ENCODE assay signal across 6 cellular contexts in genomic region chr19:19137556-19138109, GRCh38. TPM values are rescaled to one million over a fixed set of nuclear protein-coding genes. Genes with fewer than 3 reads are reported as not detected.
DNase-seq lines count a peak whose midpoint lies in the region; ATAC-seq and TF ChIP-seq lines count a peak whose summit lies in the region.

No MANE protein-coding gene starts in this region.

- no peak for ATAC-seq in CD4-positive, alpha-beta T cell (ENCODE audit: poor library complexity)

- no peaks in the 10 kb centered on the region for H3K36me3 Mint-ChIP-seq in CD4-positive, alpha-beta T cell (ENCODE audit: low read depth)

- H3K4me1 Mint-ChIP-seq in CD4-positive, alpha-beta T cell (ENCODE audit: low read depth) = peaks cover 28% of the 10 kb centered on the region

- no peak overlapping the region for H3K27ac ChIP-seq in CD4-positive, alpha-beta T cell (ENCODE audit: low read depth, low read length)
- H3K27ac ChIP-seq in VCaP = peak overlapping the region; percentile 75; the same call in 1 of the 2 replicates

- peaks cover under 1% of the 10 kb centered on the region for H3K9me3 ChIP-seq in CD4-positive, alpha-beta T cell (ENCODE audit: control insufficient read depth, low read length)

- H3K27me3 ChIP-seq in CD4-positive, alpha-beta T cell (ENCODE audit: control insufficient read depth, insufficient read depth, low read length) = no peaks in the 10 kb centered on the region

- peak overlapping the region; percentile 65 for H3K27ac Mint-ChIP-seq in CD4-positive, alpha-beta T cell

- CTCF ChIA-PET in CD4-positive, alpha-beta T cell (lab: Charles Lee) = no interaction called here

- no peak for TF ChIP-seq CTCF in CD4-positive, alpha-beta T cell (IDR thresholded peaks at IDR 0.05)
- no peak for TF ChIP-seq CTCF in VCaP (conservative IDR thresholded peaks at IDR 0.05)

- POLR2A ChIA-PET in CD4-positive, alpha-beta T cell (lab: Charles Lee) = no interaction called here

- no peaks in the 10 kb centered on the region for H3K9me3 Mint-ChIP-seq in CD4-positive, alpha-beta T cell

- DNase-seq in CD4-positive, alpha-beta T cell = peak in 1 of 10 experiments; percentile 36
- DNase-seq in left kidney (ENCODE audit: low read depth, low spot score) (peak; percentile 37), amniotic stem cell (lab: John Stamatoyannopoulos, UW) (no peak), DMS153 treated with DMSO at 0.1 percent for 48 hours (lab: John Stamatoyannopoulos, UW; ENCODE audit: unreplicated experiment) (no peak), GDM1 (lab: John Stamatoyannopoulos, UW) (no peak)

- intact Hi-C loops in CD4-positive, alpha-beta T cell (cut with DNase I, micrococcal nuclease) = loop anchor here (1.0 to 5.0 kb wide), 5 partner anchors 55 to 500 kb away; partner anchors contain the start of genes SLC25A42 (in 2 of the 2), ARMC6 (in 1 of the 2), BORCS8 (in 1 of the 2) and KLHL26 (in 1 of the 2)

- no peaks in the 10 kb centered on the region for H3K27me3 Mint-ChIP-seq in CD4-positive, alpha-beta T cell

- peak overlapping the region; percentile 95 for H3K4me3 Mint-ChIP-seq in CD4-positive, alpha-beta T cell

RNA-seq across cellular contexts. Expression of gene TMEM161A, which starts 0.6 kb away (rescaled TPM):
- total RNA-seq in CD4-positive, alpha-beta T cell = 10 to 100 TPM in 1 of 2 experiments, 1 to 10 TPM in 1; 8.2 to 10.9 TPM

RNA-seq across cellular contexts. Expression of gene MEF2B, which starts 32.4 kb away (rescaled TPM):
- 1 to 10 TPM; 1.9 to 3.0 TPM for total RNA-seq in CD4-positive, alpha-beta T cell

RNA-seq across cellular contexts. Expression of gene BORCS8, which starts 54.3 kb away (rescaled TPM):
- total RNA-seq in CD4-positive, alpha-beta T cell = 10 to 100 TPM; 12.0 to 15.0 TPM

RNA-seq across cellular contexts. Expression of gene RFXANK, which starts 54.4 kb away (rescaled TPM):
- 10 to 100 TPM; 36.3 to 37.2 TPM for total RNA-seq in CD4-positive, alpha-beta T cell
